Comparison of ENCODE assay signal across 1 cellular context in genomic region chr10:24961582-24961981, GRCh38.
TF ChIP-seq lines count a peak whose summit lies in the region.

No MANE protein-coding gene starts in this region.

TF ChIP-seq in IMR-90, 13 proteins besides CTCF, POLR2A, EP300 and RAD21:
- TF ChIP-seq MAFK (IDR thresholded peaks at IDR 0.05; ENCODE audit: low read depth, low read length) (no peak), FOS (IDR thresholded peaks at IDR 0.05; ENCODE audit: low read depth, low read length) (no peak), SMC3 (IDR thresholded peaks at IDR 0.05; ENCODE audit: low read depth, low read length) (no peak)
